Comparison of ENCODE assay signal across 14 cellular contexts in the genomic region with DNA sequence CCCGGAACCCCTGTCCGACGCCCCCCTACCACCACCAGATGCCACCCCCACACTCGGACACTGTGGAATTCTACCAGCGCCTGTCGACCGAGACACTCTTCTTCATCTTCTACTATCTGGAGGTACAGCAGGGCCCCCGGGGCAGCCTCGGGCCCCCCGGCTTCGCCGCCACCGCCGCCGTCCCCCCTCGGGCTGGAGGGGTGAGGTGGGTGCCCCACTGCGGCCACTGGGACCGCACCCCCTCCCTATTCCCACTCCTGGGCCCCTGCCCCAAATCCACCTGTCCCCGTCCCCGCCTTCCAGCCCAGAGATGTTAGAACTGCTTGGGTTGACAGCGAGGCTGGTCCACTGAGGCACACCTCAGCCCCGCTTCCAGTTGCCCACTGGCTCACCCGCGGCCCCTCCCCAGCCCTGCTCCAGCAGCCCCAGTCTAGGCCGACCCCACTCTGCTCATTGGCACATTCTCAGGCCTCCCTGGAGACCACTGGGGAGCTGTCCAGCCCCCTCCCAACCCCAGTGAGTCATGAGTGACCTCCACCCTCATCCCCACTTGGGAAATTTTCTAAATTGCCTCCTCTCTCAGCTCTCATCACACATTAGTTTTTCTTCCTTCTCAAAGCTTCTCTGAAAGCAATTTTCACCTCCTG. TPM values are rescaled to one million over a fixed set of nuclear protein-coding genes. Genes with fewer than 3 reads are reported as not detected.
DNase-seq lines count a peak whose midpoint lies in the region; ATAC-seq and TF ChIP-seq lines count a peak whose summit lies in the region.
"Had no signal": no experiment of that assay in that cellular context is flagged by ENCODE, and none has a peak within 500 bp of the region (broad histone marks: within the 10 kb centered on the region; RNA-seq: fewer than 3 reads in every experiment).

No MANE protein-coding gene starts in this region.

- H3K9ac ChIP-seq in mesenchymal stem cell (ENCODE audit: low read length) = peak overlapping the region; percentile 57

- H3K9me3 ChIP-seq in mesenchymal stem cell (ENCODE audit: control insufficient read depth, low read length) = no peaks in the 10 kb centered on the region

- no peak overlapping the region for H3K23ac ChIP-seq in mesenchymal stem cell (ENCODE audit: low read length in 2 of 2)

- H3K36me3 Mint-ChIP-seq in T-cell = peaks cover 58% of the 10 kb centered on the region
- peaks cover 51% of the 10 kb centered on the region for H3K36me3 Mint-ChIP-seq in activated T-helper 1 cell treated with anti-CD3 and anti-CD28 coated beads, Interleukin-12 subunit alpha, Interleukin-12 subunit beta, Interleukin-2, Interleukin-4 antibody, amounts not matched to agents 30 ng/mL and 10 ng/mL and 1 ng/mL, durations not matched to agents 14 hours and 24 hours and 36 hours (ENCODE audit: low read depth)

- no peak overlapping the region for H4K91ac ChIP-seq in mesenchymal stem cell (ENCODE audit: low read length)

- peak overlapping the region in 1 of 2 experiments; percentile 25 for H2BK12ac ChIP-seq in mesenchymal stem cell (ENCODE audit: low read length in 2 of 2)

- H3K27me3 ChIP-seq in mesenchymal stem cell (ENCODE audit: control insufficient read depth in 1 of 2, insufficient read depth in 1 of 2, low read length in 2 of 2) = no peaks in the 10 kb centered on the region

- no peak overlapping the region for H3K18ac ChIP-seq in mesenchymal stem cell (ENCODE audit: low read depth in 1 of 2, low read length in 2 of 2)

- TF ChIP-seq POLR2A in GM18505 (IDR thresholded peaks at IDR 0.05; ENCODE audit: borderline replicate concordance, extremely low read depth, insufficient read depth, insufficient read length) = peak; percentile 32

- no peaks in the 10 kb centered on the region for H3K27me3 Mint-ChIP-seq in T-cell
- no peaks in the 10 kb centered on the region for H3K27me3 Mint-ChIP-seq in activated T-helper 1 cell treated with anti-CD3 and anti-CD28 coated beads, Interleukin-12 subunit alpha, Interleukin-12 subunit beta, Interleukin-2, Interleukin-4 antibody, amounts not matched to agents 30 ng/mL and 10 ng/mL and 1 ng/mL, durations not matched to agents 14 hours and 24 hours and 36 hours (ENCODE audit: insufficient read depth)

- ATAC-seq in GM18505 (IDR thresholded peaks at IDR 0.05; ENCODE audit: unreplicated experiment) (no peak), T-cell (replicated peaks in 1 of 4) (no peak), GM21367 (IDR thresholded peaks at IDR 0.05; ENCODE audit: unreplicated experiment) (no peak), HG03439 (IDR thresholded peaks at IDR 0.05; ENCODE audit: unreplicated experiment) (no peak)
- ATAC-seq: activated T-cell treated with anti-CD3 and anti-CD28 coated beads, Interleukin-2, amount 50 U/mL, for 4 hours; WTC11 had no signal

- peak overlapping the region; percentile 12 for H2BK15ac ChIP-seq in mesenchymal stem cell (ENCODE audit: low read depth, poor library complexity, severe bottlenecking)

- H2BK120ac ChIP-seq in mesenchymal stem cell (ENCODE audit: low read depth, low read length) = no peak overlapping the region

- intact Hi-C loops in activated T-helper 1 cell treated with anti-CD3 and anti-CD28 coated beads, Interleukin-12 subunit alpha, Interleukin-12 subunit beta, Interleukin-2, Interleukin-4 antibody, amounts not matched to agents 30 ng/mL and 10 ng/mL and 1 ng/mL, durations not matched to agents 14 hours and 24 hours and 36 hours (cut with micrococcal nuclease) = no loop called here

- no peak overlapping the region for H3K4me3 Mint-ChIP-seq in T-cell
- no peak overlapping the region for H3K4me3 Mint-ChIP-seq in activated T-helper 1 cell treated with anti-CD3 and anti-CD28 coated beads, Interleukin-12 subunit alpha, Interleukin-12 subunit beta, Interleukin-2, Interleukin-4 antibody, amounts not matched to agents 30 ng/mL and 10 ng/mL and 1 ng/mL, durations not matched to agents 14 hours and 24 hours and 36 hours
- H3K4me3 Mint-ChIP-seq: activated T-cell treated with anti-CD3 and anti-CD28 coated beads, Interleukin-2, amount 50 U/mL, for 4 hours; CD14-positive monocyte; WTC11 had no signal

- DNase-seq in T-cell = no peak
- no peak for DNase-seq in mesenchymal stem cell
- no peak for DNase-seq in activated T-helper 1 cell treated with anti-CD3 and anti-CD28 coated beads, Interleukin-12 subunit alpha, Interleukin-12 subunit beta, Interleukin-2, Interleukin-4 antibody, amounts not matched to agents 30 ng/mL and 10 ng/mL and 1 ng/mL, durations not matched to agents 14 hours and 24 hours and 36 hours (ENCODE audit: low spot score)
- DNase-seq: activated T-cell treated with anti-CD3 and anti-CD28 coated beads, Interleukin-2, amount 50 U/mL, for 4 hours; MM.1S; NCI-H2171 had no signal

- H3K4me1 Mint-ChIP-seq in T-cell = peaks cover 29 to 38% (median 35%) of the 10 kb centered on the region in 3 donors
- peaks cover 15% of the 10 kb centered on the region for H3K4me1 Mint-ChIP-seq in activated T-helper 1 cell treated with anti-CD3 and anti-CD28 coated beads, Interleukin-12 subunit alpha, Interleukin-12 subunit beta, Interleukin-2, Interleukin-4 antibody, amounts not matched to agents 30 ng/mL and 10 ng/mL and 1 ng/mL, durations not matched to agents 14 hours and 24 hours and 36 hours (ENCODE audit: low read depth)
- H3K4me1 Mint-ChIP-seq: WTC11 had no signal

- no peak overlapping the region for H3K27ac ChIP-seq in mesenchymal stem cell (ENCODE audit: low read length, poor library complexity, severe bottlenecking)

- H3K36me3 ChIP-seq in mesenchymal stem cell (ENCODE audit: control insufficient read depth in 1 of 2, insufficient read depth in 2 of 2, low read depth in 1 of 2, low read length in 2 of 2) = peaks cover 88 to 94% of the 10 kb centered on the region in 2 experiments

- H2AK5ac ChIP-seq in mesenchymal stem cell (ENCODE audit: low read length, severe bottlenecking) = no peak overlapping the region

- no peaks in the 10 kb centered on the region for H3K9me3 Mint-ChIP-seq in T-cell
- no peaks in the 10 kb centered on the region for H3K9me3 Mint-ChIP-seq in activated T-helper 1 cell treated with anti-CD3 and anti-CD28 coated beads, Interleukin-12 subunit alpha, Interleukin-12 subunit beta, Interleukin-2, Interleukin-4 antibody, amounts not matched to agents 30 ng/mL and 10 ng/mL and 1 ng/mL, durations not matched to agents 14 hours and 24 hours and 36 hours
- H3K9me3 Mint-ChIP-seq: activated T-cell treated with anti-CD3 and anti-CD28 coated beads, Interleukin-2, amount 50 U/mL, for 4 hours; CD14-positive monocyte; WTC11 had no signal

- H4K8ac ChIP-seq in mesenchymal stem cell (ENCODE audit: low read length) = no peak overlapping the region

- POLR2A ChIA-PET in T-cell (lab: Charles Lee) = no interaction called here

- peak overlapping the region; percentile 12 to 44 for H3K27ac Mint-ChIP-seq in T-cell
- H3K27ac Mint-ChIP-seq in activated T-helper 1 cell treated with anti-CD3 and anti-CD28 coated beads, Interleukin-12 subunit alpha, Interleukin-12 subunit beta, Interleukin-2, Interleukin-4 antibody, amounts not matched to agents 30 ng/mL and 10 ng/mL and 1 ng/mL, durations not matched to agents 14 hours and 24 hours and 36 hours = no peak overlapping the region
- H3K27ac Mint-ChIP-seq: WTC11 had no signal

- CTCF ChIA-PET in T-cell (lab: Charles Lee) = no interaction called here

- H3K4me2 ChIP-seq in mesenchymal stem cell (ENCODE audit: low read length, poor library complexity, severe bottlenecking) = no peak overlapping the region
- H3K4me2 ChIP-seq: smooth muscle cell had no signal

- no peak overlapping the region for H2BK5ac ChIP-seq in mesenchymal stem cell (ENCODE audit: low read depth, low read length, poor library complexity, severe bottlenecking)

- WGBS in mesenchymal stem cell = 94% methylated on average over 23 of the region's 25 CpGs

- H3K4me3 ChIP-seq in mesenchymal stem cell (ENCODE audit: insufficient read depth in 1 of 2, low read depth in 1 of 2, low read length in 2 of 2) = peak overlapping the region in 1 of 2 experiments; percentile 44
- H3K4me3 ChIP-seq: smooth muscle cell had no signal

- H3K14ac ChIP-seq in mesenchymal stem cell (ENCODE audit: low read length in 2 of 2) = no peak overlapping the region

- peaks cover 2% of the 10 kb centered on the region for H3K4me1 ChIP-seq in mesenchymal stem cell (ENCODE audit: control insufficient read depth, insufficient read depth, low read depth, low read length)

- H3K4ac ChIP-seq in mesenchymal stem cell (ENCODE audit: low read depth in 1 of 2, low read length in 2 of 2) = no peak overlapping the region

- peaks cover 44% of the 10 kb centered on the region for H3K79me1 ChIP-seq in mesenchymal stem cell (replicated peaks; ENCODE audit: low read length, poor library complexity, severe bottlenecking)

- H2AFZ ChIP-seq in mesenchymal stem cell (ENCODE audit: low read depth, low read length) = no peak overlapping the region

RNA-seq across cellular contexts. Expression of a gene that starts 6.5 kb away (rescaled TPM):
- total RNA-seq in T-cell = 10 to 100 TPM in 4 of 5 donors, 1 to 10 TPM in 1; 8.4 to 21.5 (median 19.2) TPM
- 7.5 TPM for polyA plus RNA-seq in mesenchymal stem cell (2013, experiment 1 of 2)
- 7.2 TPM for polyA plus RNA-seq in mesenchymal stem cell (2013, experiment 2 of 2)
- total RNA-seq in activated T-helper 1 cell treated with anti-CD3 and anti-CD28 coated beads, Interleukin-12 subunit alpha, Interleukin-12 subunit beta, Interleukin-2, Interleukin-4 antibody, amounts not matched to agents 30 ng/mL and 10 ng/mL and 1 ng/mL, durations not matched to agents 14 hours and 24 hours and 36 hours = 5.8 and 6.6 TPM in 2 replicates

RNA-seq across cellular contexts. Expression of a gene that starts 15.4 kb away (rescaled TPM):
- total RNA-seq in T-cell = 10 to 100 TPM; 45.9 to 83.1 (median 77.0) TPM
- polyA plus RNA-seq in mesenchymal stem cell (2013, experiment 1 of 2) = 34.1 TPM
- 31.7 TPM for polyA plus RNA-seq in mesenchymal stem cell (2013, experiment 2 of 2)
- total RNA-seq in activated T-helper 1 cell treated with anti-CD3 and anti-CD28 coated beads, Interleukin-12 subunit alpha, Interleukin-12 subunit beta, Interleukin-2, Interleukin-4 antibody, amounts not matched to agents 30 ng/mL and 10 ng/mL and 1 ng/mL, durations not matched to agents 14 hours and 24 hours and 36 hours = 70.0 and 73.2 TPM in 2 replicates

RNA-seq across cellular contexts. Expression of a gene that starts 20.0 kb away (rescaled TPM):
- 1 to 10 TPM in 4 of 5 donors, under 1 TPM in 1; 0.78 to 2.6 (median 1.4) TPM for total RNA-seq in T-cell
- 1.7 TPM for polyA plus RNA-seq in mesenchymal stem cell (2013, experiment 1 of 2)
- 1.2 TPM for polyA plus RNA-seq in mesenchymal stem cell (2013, experiment 2 of 2)
- total RNA-seq in activated T-helper 1 cell treated with anti-CD3 and anti-CD28 coated beads, Interleukin-12 subunit alpha, Interleukin-12 subunit beta, Interleukin-2, Interleukin-4 antibody, amounts not matched to agents 30 ng/mL and 10 ng/mL and 1 ng/mL, durations not matched to agents 14 hours and 24 hours and 36 hours = 0.73 and 0.83 TPM in 2 replicates
- total RNA-seq: glomerular endothelial cell, H4 had no signal

RNA-seq across cellular contexts. Expression of a gene that starts 36.4 kb away (rescaled TPM):
- total RNA-seq in T-cell = 10 to 100 TPM; 24.0 to 44.8 (median 38.9) TPM
- polyA plus RNA-seq in mesenchymal stem cell (2013, experiment 1 of 2) = 175 TPM
- 178 TPM for polyA plus RNA-seq in mesenchymal stem cell (2013, experiment 2 of 2)
- 255 and 263 TPM in 2 replicates for total RNA-seq in activated T-helper 1 cell treated with anti-CD3 and anti-CD28 coated beads, Interleukin-12 subunit alpha, Interleukin-12 subunit beta, Interleukin-2, Interleukin-4 antibody, amounts not matched to agents 30 ng/mL and 10 ng/mL and 1 ng/mL, durations not matched to agents 14 hours and 24 hours and 36 hours

RNA-seq across cellular contexts. Expression of a gene that starts 37.4 kb away (rescaled TPM):
- 10 to 100 TPM; 56.3 to 75.3 (median 69.8) TPM for total RNA-seq in T-cell
- 50.1 TPM for polyA plus RNA-seq in mesenchymal stem cell (2013, experiment 1 of 2)
- 49.7 TPM for polyA plus RNA-seq in mesenchymal stem cell (2013, experiment 2 of 2)
- total RNA-seq in activated T-helper 1 cell treated with anti-CD3 and anti-CD28 coated beads, Interleukin-12 subunit alpha, Interleukin-12 subunit beta, Interleukin-2, Interleukin-4 antibody, amounts not matched to agents 30 ng/mL and 10 ng/mL and 1 ng/mL, durations not matched to agents 14 hours and 24 hours and 36 hours = 110 and 118 TPM in 2 replicates
